ENCODE assay signal across 10 cellular contexts in genomic region chr10:1938317-1938716, GRCh38.
A peak's percentile ranks its signal among the peaks of the same experiment; 100 is the strongest.
DNase-seq lines count a peak whose midpoint lies in the region; ATAC-seq and TF ChIP-seq lines count a peak whose summit lies in the region.
"Had no signal": no experiment of that assay in that cellular context is flagged by ENCODE, and none has a peak within 500 bp of the region (broad histone marks: within the 10 kb centered on the region; RNA-seq: fewer than 3 reads in every experiment).

No MANE protein-coding gene starts in this region.

- peak overlapping the region; percentile 47 for H3K27ac Mint-ChIP-seq in activated B cell treated with CpG ODN at 0.5 μM for 24 hours
- H3K27ac Mint-ChIP-seq in activated naive CD8-positive, alpha-beta T cell treated with anti-CD3 and anti-CD28 coated beads, Interleukin-2, amount 50 U/mL, for 24 hours, result peak overlapping the region; percentile 94

- H3K27ac ChIP-seq in right atrium auricular region, result no peak overlapping the region

- TF ChIP-seq CTCF in activated B cell treated with CpG ODN at 0.5 μM for 24 hours (IDR thresholded peaks at IDR 0.05) (no peak), BE2C (IDR thresholded peaks at IDR 0.05; ENCODE audit: low read depth, low read length) (no peak), right atrium auricular region (IDR thresholded peaks at IDR 0.05) (no peak)

- ATAC-seq in activated B cell treated with CpG ODN at 0.5 μM for 24 hours (ENCODE audit: low read depth), result no peak
- ATAC-seq in activated naive CD8-positive, alpha-beta T cell treated with anti-CD3 and anti-CD28 coated beads, Interleukin-2, amount 50 U/mL, for 24 hours, result peak; percentile 37

- H3K4me3 ChIP-seq in BE2C (ENCODE audit: low read depth, low read length) (no peak overlapping the region), right atrium auricular region (no peak overlapping the region)
- H3K4me3 ChIP-seq: spleen had no signal

- H3K27me3 Mint-ChIP-seq in activated B cell treated with CpG ODN at 0.5 μM for 24 hours, result no peaks in the 10 kb centered on the region
- no peaks in the 10 kb centered on the region for H3K27me3 Mint-ChIP-seq in activated naive CD8-positive, alpha-beta T cell treated with anti-CD3 and anti-CD28 coated beads, Interleukin-2, amount 50 U/mL, for 24 hours

- H3K4me1 ChIP-seq in BE2C (no peaks in the 10 kb centered on the region), right atrium auricular region (no peaks in the 10 kb centered on the region)

- peak; percentile 21 for DNase-seq in H4 (ENCODE audit: low spot score)
- DNase-seq in activated B cell treated with CpG ODN at 0.5 μM for 24 hours, result no peak
- peak; percentile 58 for DNase-seq in activated naive CD8-positive, alpha-beta T cell treated with anti-CD3 and anti-CD28 coated beads, Interleukin-2, amount 50 U/mL, for 24 hours
- peak; percentile 27 to 57 (median 47) for DNase-seq in stimulated activated CD4-positive, alpha-beta T cell treated with anti-CD3 and anti-CD28 coated beads, TNF-alpha, amount 100 ng/mL, for 24 hours (ENCODE audit: low read depth in 3 of 3)
- DNase-seq in NCI-H146 (lab: John Stamatoyannopoulos, UW), result no peak
- no peak for DNase-seq in BE2C
- DNase-seq in NCI-H526 (lab: John Stamatoyannopoulos, UW), result no peak
- no peak for DNase-seq in right atrium auricular region (ENCODE audit: low spot score)
- DNase-seq: NCI-H1417 treated with DMSO at 0.1 percent for 48 hours, spleen had no signal

- H3K27me3 ChIP-seq in BE2C (no peaks in the 10 kb centered on the region), right atrium auricular region (no peaks in the 10 kb centered on the region)
- H3K27me3 ChIP-seq: spleen had no signal

- H3K36me3 ChIP-seq in BE2C (no peaks in the 10 kb centered on the region), right atrium auricular region (no peaks in the 10 kb centered on the region)
- H3K36me3 ChIP-seq: spleen had no signal

- no peaks in the 10 kb centered on the region for H3K9me3 ChIP-seq in BE2C
- no peaks in the 10 kb centered on the region for H3K9me3 ChIP-seq in right atrium auricular region
- H3K9me3 ChIP-seq: spleen had no signal

- POLR2A ChIA-PET in activated B cell treated with CpG ODN at 0.5 μM for 24 hours (lab: Charles Lee), result no interaction called here

- H3K36me3 Mint-ChIP-seq in activated B cell treated with CpG ODN at 0.5 μM for 24 hours (ENCODE audit: low read depth), result no peaks in the 10 kb centered on the region
- peaks cover 12% of the 10 kb centered on the region for H3K36me3 Mint-ChIP-seq in activated naive CD8-positive, alpha-beta T cell treated with anti-CD3 and anti-CD28 coated beads, Interleukin-2, amount 50 U/mL, for 24 hours (ENCODE audit: low read depth)

- CTCF ChIA-PET in activated B cell treated with CpG ODN at 0.5 μM for 24 hours (lab: Charles Lee), result no interaction called here

- H3K9me3 Mint-ChIP-seq in activated B cell treated with CpG ODN at 0.5 μM for 24 hours, result no peaks in the 10 kb centered on the region
- H3K9me3 Mint-ChIP-seq in activated naive CD8-positive, alpha-beta T cell treated with anti-CD3 and anti-CD28 coated beads, Interleukin-2, amount 50 U/mL, for 24 hours, result peaks cover 10% of the 10 kb centered on the region

- intact Hi-C loops in activated B cell treated with CpG ODN at 0.5 μM for 24 hours (cut with micrococcal nuclease), result no loop called here

- peaks cover 27% of the 10 kb centered on the region for H3K4me1 Mint-ChIP-seq in activated B cell treated with CpG ODN at 0.5 μM for 24 hours
- H3K4me1 Mint-ChIP-seq in activated naive CD8-positive, alpha-beta T cell treated with anti-CD3 and anti-CD28 coated beads, Interleukin-2, amount 50 U/mL, for 24 hours, result peaks cover 53% of the 10 kb centered on the region

- no peak overlapping the region for H3K4me3 Mint-ChIP-seq in activated B cell treated with CpG ODN at 0.5 μM for 24 hours
- H3K4me3 Mint-ChIP-seq in activated naive CD8-positive, alpha-beta T cell treated with anti-CD3 and anti-CD28 coated beads, Interleukin-2, amount 50 U/mL, for 24 hours, result peak overlapping the region; percentile 72

Comparison
In these comparisons a context has a peak if more than half of its experiments do, and no peak if none do; other contexts are left out.
1. DNase-seq: peak in H4 (single experiment), activated naive CD8-positive, alpha-beta T cell treated with anti-CD3 and anti-CD28 coated beads, Interleukin-2, amount 50 U/mL, for 24 hours (single experiment) and stimulated activated CD4-positive, alpha-beta T cell treated with anti-CD3 and anti-CD28 coated beads, TNF-alpha, amount 100 ng/mL, for 24 hours (3 of 3); none in activated B cell treated with CpG ODN at 0.5 μM for 24 hours (single experiment), NCI-H146 (single experiment), BE2C (single experiment), NCI-H526 (0 of 2) and right atrium auricular region (single experiment).